Comparison of ENCODE assay signal across 8 cellular contexts in genomic region chr14:21269252-21270046, GRCh38. TPM values are rescaled to one million over a fixed set of nuclear protein-coding genes. Genes with fewer than 3 reads are reported as not detected.
DNase-seq lines count a peak whose midpoint lies in the region; ATAC-seq and TF ChIP-seq lines count a peak whose summit lies in the region.

Gene HNRNPC (minus strand): TSS chr14:21269442. CDS start chr14:21234193, 35,249 bp downstream.

- no TSS peak for BruUV-seq in mammary epithelial cell (replicated peaks; lab: Mats Ljungman, UMichigan)

- peaks cover 47% of the 10 kb centered on the region for H3K36me3 ChIP-seq in WERI-Rb-1
- H3K36me3 ChIP-seq in mammary epithelial cell (ENCODE audit: insufficient read depth, low read length): peaks cover 14% of the 10 kb centered on the region
- H3K36me3 ChIP-seq in skeletal muscle tissue (ENCODE audit: control insufficient read depth in 3 of 3, insufficient read depth in 3 of 3, low read length in 3 of 3): peaks cover 4 to 10% (median 5%) of the 10 kb centered on the region in 3 donors

- H3K9me3 ChIP-seq in WERI-Rb-1 (ENCODE audit: severe bottlenecking) (no peaks in the 10 kb centered on the region), mammary epithelial cell (replicated peaks; ENCODE audit: insufficient read depth, low read length) (no peaks in the 10 kb centered on the region), iPS-18c (ENCODE audit: control insufficient read depth, insufficient read depth, low read length) (no peaks in the 10 kb centered on the region), skeletal muscle tissue (ENCODE audit: control insufficient read depth in 3 of 3, low read length in 3 of 3) (no peaks in the 10 kb centered on the region)

- peak within 1 kb of the TSS; percentile 94 for H3K4me2 ChIP-seq in mammary epithelial cell (ENCODE audit: insufficient read depth, low read depth, low read length)

- intact Hi-C loops in mammary epithelial cell (cut with micrococcal nuclease): loop anchor here (1.0 to 2.0 kb wide), 3 partner anchors 39 to 187 kb away; partner anchors contain the start of genes CHD8 and SUPT16H

- H3K27me3 ChIP-seq in WERI-Rb-1 (ENCODE audit: insufficient read depth, low read depth, severe bottlenecking) (no peaks in the 10 kb centered on the region), mammary epithelial cell (ENCODE audit: insufficient read depth, low read length) (no peaks in the 10 kb centered on the region), skeletal muscle tissue (ENCODE audit: control insufficient read depth in 3 of 3, insufficient read depth in 3 of 3, low read length in 3 of 3) (no peaks in the 10 kb centered on the region)

- in situ Hi-C loops in ACHN (cut with HindIII; ENCODE audit: low pct_ligation_motif_present, low pct_unique_long_range_greater_than_20kb, low sequenced_read_pairs): no loop called here
- in situ Hi-C loops in mammary epithelial cell (cut with MboI; ENCODE audit: low sequenced_read_pairs in 2 of 2): no loop called here

- CTCF ChIA-PET in mammary epithelial cell (lab: Charles Lee; ENCODE audit: low non-redundant PET): no interaction called here

- H3K27ac ChIP-seq in WERI-Rb-1 (peak within 1 kb of the TSS; percentile 94), mammary epithelial cell (ENCODE audit: insufficient read depth, low read depth, low read length) (peak within 1 kb of the TSS; percentile 98), skeletal muscle tissue (ENCODE audit: low read depth, low read length) (peak within 1 kb of the TSS; percentile 99)

- DNase-seq in ACHN (peak; percentile 99), NCI-H2227 (lab: John Stamatoyannopoulos, UW; ENCODE audit: unreplicated experiment) (peak; percentile 100), WERI-Rb-1 (peak; percentile 99), mammary epithelial cell (peak; percentile 100)

- H3K4me3 ChIP-seq in WERI-Rb-1 (ENCODE audit: low read depth, low read length) (peak within 1 kb of the TSS; percentile 98), mammary epithelial cell (replicated peaks in 1 of 3; ENCODE audit: insufficient read depth in 1 of 3, low read depth in 2 of 3, low read length in 3 of 3) (peak within 1 kb of the TSS; percentile 73 to 99 (median 99)), iPS-18c (ENCODE audit: insufficient read depth, low read depth, low read length) (peak within 1 kb of the TSS; percentile 88), skeletal muscle tissue (ENCODE audit: low read length in 3 of 3) (peak within 1 kb of the TSS; percentile 92 to 98 (median 93))

- ATAC-seq in GM18873 (IDR thresholded peaks at IDR 0.05; ENCODE audit: low FRiP score, unreplicated experiment) (peak; percentile 96), HG03139 (IDR thresholded peaks at IDR 0.05; ENCODE audit: unreplicated experiment) (peak; percentile 88)

- peak within 1 kb of the TSS; percentile 100 for H3K9ac ChIP-seq in mammary epithelial cell (ENCODE audit: insufficient read depth, low read length)
- H3K9ac ChIP-seq in skeletal muscle tissue (ENCODE audit: low read depth in 1 of 3, low read length in 3 of 3): peak within 1 kb of the TSS; percentile 99 to 100 (median 100)

- TF ChIP-seq CTCF in WERI-Rb-1 (IDR thresholded peaks at IDR 0.05; ENCODE audit: low read depth, low read length) (no peak), mammary epithelial cell (conservative IDR thresholded peaks at IDR 0.05 in 1 of 2, IDR thresholded peaks at IDR 0.05 in 1 of 2; ENCODE audit: extremely low read depth in 1 of 2, insufficient read depth in 1 of 2, low read depth in 1 of 2, low read length in 2 of 2) (no peak)

- peaks cover 20% of the 10 kb centered on the region for H3K4me1 ChIP-seq in mammary epithelial cell (ENCODE audit: insufficient read depth, low read length)
- peaks cover 15 to 30% (median 28%) of the 10 kb centered on the region in 3 donors for H3K4me1 ChIP-seq in skeletal muscle tissue (ENCODE audit: control insufficient read depth in 3 of 3, insufficient read depth in 3 of 3, low read length in 3 of 3)

- dilution Hi-C loops in mammary epithelial cell (cut with HindIII; ENCODE audit: low sequenced_read_pairs): no loop called here

- H3K79me2 ChIP-seq in mammary epithelial cell (ENCODE audit: insufficient read depth, low read length): peaks cover 49% of the 10 kb centered on the region

- H2AFZ ChIP-seq in mammary epithelial cell (ENCODE audit: low read depth, low read length): peak within 1 kb of the TSS; percentile 98

- WGBS in mammary epithelial cell (ENCODE audit: low coverage, missing lambda C conversion rate): under 1% methylated on average over 35 of the region's 49 CpGs

- peaks cover 24% of the 10 kb centered on the region for H4K20me1 ChIP-seq in mammary epithelial cell (ENCODE audit: insufficient read depth, low read length)

RNA-seq across cellular contexts. Expression of gene HNRNPC, which starts in this region (rescaled TPM):
- 100 to 1,000 TPM; 471 to 576 TPM for total RNA-seq in mammary epithelial cell
- 484 TPM for polyA plus RNA-seq in mammary epithelial cell
- polyA minus RNA-seq in mammary epithelial cell: 552 TPM
- total RNA-seq in skeletal muscle tissue: 440 TPM

Comparison
In these comparisons a context has a peak if more than half of its experiments do, and no peak if none do; other contexts are left out.
1. Peak in every context shown above with its lines: DNase-seq, ATAC-seq, H3K4me3 ChIP-seq and H3K27ac ChIP-seq.